1 cellular context compared by ENCODE assay signal in genomic region chr7:155711081-155711480, GRCh38.
TF ChIP-seq lines count a peak whose summit lies in the region.

No MANE protein-coding gene starts in this region.

TF ChIP-seq in HepG2, 621 proteins besides CTCF, POLR2A, EP300 and RAD21 (continued from another document):
- TF ChIP-seq MAFF (IDR thresholded peaks at IDR 0.05; ENCODE audit: low read depth, low read length) = 0 out of 2 replicates have a peak, but pooled peaks have one; percentile 5
- peak in 1 of 2 experiments; percentile 32; a peak in 1 of 4 replicates for TF ChIP-seq MAFK (conservative IDR thresholded peaks at IDR 0.05 in 1 of 2, IDR thresholded peaks at IDR 0.05 in 1 of 2; ENCODE audit: low read length in 2 of 2)
- TF ChIP-seq ZNF614 (CRISPR knock-in tag; IDR thresholded peaks at IDR 0.05; ENCODE audit: borderline replicate concordance) = no peak
